ENCODE assay signal across 11 cellular contexts in the genomic region with DNA sequence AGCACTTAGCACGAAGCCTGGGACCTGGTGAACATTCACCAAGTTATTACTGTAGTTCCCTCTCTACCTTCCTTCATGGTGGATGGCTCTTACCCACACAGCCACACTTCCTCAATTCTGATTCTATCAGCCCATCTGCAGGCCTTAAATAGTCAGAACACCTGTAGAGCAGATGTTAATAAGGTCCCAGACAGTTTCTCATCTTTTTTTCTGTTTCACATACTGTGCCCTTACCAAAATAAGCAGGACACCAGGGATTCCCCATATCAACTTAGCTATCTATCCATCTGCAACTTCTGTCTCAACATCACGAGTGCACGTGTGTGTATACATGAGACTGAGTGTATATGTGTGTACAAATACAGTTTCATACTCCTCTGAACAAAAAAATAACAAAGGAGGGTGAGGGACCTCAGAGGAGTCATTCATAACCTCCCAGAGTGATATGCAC. TPM values are rescaled to one million over a fixed set of nuclear protein-coding genes. Genes with fewer than 3 reads are reported as not detected.
A peak's percentile ranks its signal among the peaks of the same experiment; 100 is the strongest.
DNase-seq lines count a peak whose midpoint lies in the region; ATAC-seq and TF ChIP-seq lines count a peak whose summit lies in the region.
"Had no signal": no experiment of that assay in that cellular context is flagged by ENCODE, and none has a peak within 500 bp of the region (broad histone marks: within the 10 kb centered on the region; RNA-seq: fewer than 3 reads in every experiment).

No MANE protein-coding gene starts in this region.

- no peak for DNase-seq in stimulated activated naive CD8-positive, alpha-beta T cell treated with anti-CD3 and anti-CD28 coated beads, Interleukin-15, Interleukin-2, amounts not matched to agents 100 U/mL and 50 U/mL, for 24 hours
- no peak for DNase-seq in stimulated activated naive CD8-positive, alpha-beta T cell treated with anti-CD3 and anti-CD28 coated beads, Interleukin-15, amount 100 ng/mL, for 72 hours
- DNase-seq in SW 1271 (lab: John Stamatoyannopoulos, UW), result no peak
- DNase-seq in kidney glomerular epithelial cell (lab: John Stamatoyannopoulos, UW), result no peak
- DNase-seq in upper lobe of right lung, result no peak
- DNase-seq in KG1 (lab: John Stamatoyannopoulos, UW), result no peak
- DNase-seq: activated T-cell treated with anti-CD3 and anti-CD28 coated beads, Interleukin-2, amount 50 U/mL, for 24 hours; T-helper 9 cell had no signal

- H3K4me1 Mint-ChIP-seq in stimulated activated naive CD8-positive, alpha-beta T cell treated with anti-CD3 and anti-CD28 coated beads, Interleukin-15, amount 100 ng/mL, for 72 hours, result peaks cover 25% of the 10 kb centered on the region

- no peaks in the 10 kb centered on the region for H3K27me3 ChIP-seq in upper lobe of right lung

- ATAC-seq in stimulated activated naive CD8-positive, alpha-beta T cell treated with anti-CD3 and anti-CD28 coated beads, Interleukin-15, Interleukin-2, amounts not matched to agents 100 U/mL and 50 U/mL, for 24 hours, result peak; percentile 30
- no peak for ATAC-seq in stimulated activated naive CD8-positive, alpha-beta T cell treated with anti-CD3 and anti-CD28 coated beads, Interleukin-15, amount 100 ng/mL, for 72 hours
- ATAC-seq in HG02763 (IDR thresholded peaks at IDR 0.05; ENCODE audit: unreplicated experiment) (peak; percentile 59), HG03521 (IDR thresholded peaks at IDR 0.05; ENCODE audit: unreplicated experiment) (peak; percentile 51), upper lobe of right lung (no peak)

- no peak overlapping the region for H3K4me3 Mint-ChIP-seq in stimulated activated naive CD8-positive, alpha-beta T cell treated with anti-CD3 and anti-CD28 coated beads, Interleukin-15, amount 100 ng/mL, for 72 hours
- H3K4me3 Mint-ChIP-seq: activated T-cell treated with anti-CD3 and anti-CD28 coated beads, Interleukin-2, amount 50 U/mL, for 24 hours; mesothelial cell of epicardium had no signal

- H3K9me3 Mint-ChIP-seq in stimulated activated naive CD8-positive, alpha-beta T cell treated with anti-CD3 and anti-CD28 coated beads, Interleukin-15, amount 100 ng/mL, for 72 hours, result no peaks in the 10 kb centered on the region
- H3K9me3 Mint-ChIP-seq: activated T-cell treated with anti-CD3 and anti-CD28 coated beads, Interleukin-2, amount 50 U/mL, for 24 hours; mesothelial cell of epicardium had no signal

- no peak overlapping the region for H3K4me3 ChIP-seq in upper lobe of right lung

- H3K4me1 ChIP-seq in upper lobe of right lung, result peaks cover 21% of the 10 kb centered on the region

- intact Hi-C loops in upper lobe of right lung (cut with DNase I), result no loop called here

- H3K9me3 ChIP-seq in upper lobe of right lung, result no peaks in the 10 kb centered on the region

- H3K27ac Mint-ChIP-seq in stimulated activated naive CD8-positive, alpha-beta T cell treated with anti-CD3 and anti-CD28 coated beads, Interleukin-15, amount 100 ng/mL, for 72 hours, result no peak overlapping the region
- H3K27ac Mint-ChIP-seq: activated T-cell treated with anti-CD3 and anti-CD28 coated beads, Interleukin-2, amount 50 U/mL, for 24 hours; mesothelial cell of epicardium had no signal

- H3K36me3 ChIP-seq in upper lobe of right lung, result peaks cover 38% of the 10 kb centered on the region

- TF ChIP-seq CTCF in upper lobe of right lung (IDR thresholded peaks at IDR 0.05), result no peak

- H3K27me3 Mint-ChIP-seq in stimulated activated naive CD8-positive, alpha-beta T cell treated with anti-CD3 and anti-CD28 coated beads, Interleukin-15, amount 100 ng/mL, for 72 hours, result no peaks in the 10 kb centered on the region
- H3K27me3 Mint-ChIP-seq: activated T-cell treated with anti-CD3 and anti-CD28 coated beads, Interleukin-2, amount 50 U/mL, for 24 hours had no signal

- H3K27ac ChIP-seq in upper lobe of right lung, result no peak overlapping the region

RNA-seq across cellular contexts. Expression of a gene that starts 2.8 kb away (rescaled TPM):
- 43.1 TPM for total RNA-seq in upper lobe of right lung

RNA-seq across cellular contexts. Expression of a gene that starts 3.0 kb away (rescaled TPM):
- 71.4 TPM for total RNA-seq in upper lobe of right lung

RNA-seq across cellular contexts. Expression of a gene that starts 30.9 kb away (rescaled TPM):
- 0.84 TPM for total RNA-seq in upper lobe of right lung

RNA-seq across cellular contexts. Expression of a gene that starts 57.1 kb away (rescaled TPM):
- 82.2 TPM for total RNA-seq in upper lobe of right lung

Comparison
In these comparisons a context has a peak if more than half of its experiments do, and no peak if none do; other contexts are left out.
1. ATAC-seq: peak in stimulated activated naive CD8-positive, alpha-beta T cell treated with anti-CD3 and anti-CD28 coated beads, Interleukin-15, Interleukin-2, amounts not matched to agents 100 U/mL and 50 U/mL, for 24 hours (single experiment), HG02763 (single experiment) and HG03521 (single experiment); none in stimulated activated naive CD8-positive, alpha-beta T cell treated with anti-CD3 and anti-CD28 coated beads, Interleukin-15, amount 100 ng/mL, for 72 hours (single experiment) and upper lobe of right lung (single experiment).